ENCODE assay signal across 9 cellular contexts in the genomic region with DNA sequence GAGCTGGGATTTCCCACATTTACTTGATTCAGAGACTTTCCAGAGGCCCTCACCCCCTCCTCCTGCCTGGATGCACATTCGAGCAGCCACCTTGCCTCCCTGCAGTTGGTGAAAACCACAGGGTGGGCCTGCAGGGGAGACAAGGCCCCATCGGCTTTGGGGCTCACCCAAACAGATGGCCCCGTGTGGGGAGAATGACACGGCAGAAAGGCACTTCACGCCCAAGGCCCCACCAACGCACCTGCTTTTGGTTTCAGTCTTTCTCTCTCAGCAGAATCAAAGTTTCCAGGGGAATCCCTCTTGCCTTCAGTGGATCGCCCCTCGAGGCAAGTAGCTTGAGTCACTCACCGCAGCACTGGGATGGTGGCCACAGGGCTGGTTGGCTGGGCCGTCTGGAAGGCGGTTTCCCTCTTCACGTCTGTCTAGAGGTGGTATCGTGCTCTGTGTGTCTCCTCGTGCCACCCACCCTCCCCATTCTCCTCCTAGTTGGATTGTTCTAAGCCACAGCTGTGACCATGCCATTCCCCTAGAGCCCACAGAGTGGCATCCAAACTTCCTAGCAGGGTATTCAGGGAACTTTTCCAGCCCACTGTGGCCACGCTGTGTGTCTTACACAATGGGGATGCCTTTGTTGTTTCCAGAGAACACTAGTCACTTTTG. TPM values are rescaled to one million over a fixed set of nuclear protein-coding genes. Genes with fewer than 3 reads are reported as not detected.
DNase-seq lines count a peak whose midpoint lies in the region; ATAC-seq lines count a peak whose summit lies in the region.
"Had no signal": no experiment of that assay in that cellular context is flagged by ENCODE, and none has a peak within 500 bp of the region (broad histone marks: within the 10 kb centered on the region; RNA-seq: fewer than 3 reads in every experiment).

No MANE protein-coding gene starts in this region.

- H3K36me3 Mint-ChIP-seq in central memory CD8-positive, alpha-beta T cell (ENCODE audit: insufficient read depth), result peaks cover 2% of the 10 kb centered on the region

- peaks cover 17% of the 10 kb centered on the region for H3K4me1 Mint-ChIP-seq in central memory CD8-positive, alpha-beta T cell

- H3K27me3 Mint-ChIP-seq in central memory CD8-positive, alpha-beta T cell, result no peaks in the 10 kb centered on the region

- H3K27ac Mint-ChIP-seq in central memory CD8-positive, alpha-beta T cell (ENCODE audit: low read depth), result peak overlapping the region; percentile 83

- DNase-seq in T1000 (lab: John Stamatoyannopoulos, UW) (peak; percentile 83), kidney tubule cell (ENCODE audit: low spot score) (no peak), NCI-H226 (no peak), left lobe of liver (ENCODE audit: low spot score) (no peak)
- DNase-seq in central memory CD8-positive, alpha-beta T cell (ENCODE audit: low spot score in 2 of 2), result peak; percentile 16 to 53
- peak in 2 of 3 donors; percentile 11 to 62 for DNase-seq in stimulated activated CD4-positive, alpha-beta T cell treated with anti-CD3 and anti-CD28 coated beads, TNF-alpha, amount 100 ng/mL, for 1 hour (ENCODE audit: low read depth in 3 of 3, low spot score in 1 of 3)

- ATAC-seq in GM18519 (IDR thresholded peaks at IDR 0.05; ENCODE audit: low FRiP score, unreplicated experiment) (peak; percentile 78), HG02884 (IDR thresholded peaks at IDR 0.05; ENCODE audit: unreplicated experiment) (peak; percentile 81), left lobe of liver (no peak)
- peak; percentile 89 for ATAC-seq in central memory CD8-positive, alpha-beta T cell (replicated peaks; ENCODE audit: extremely low read depth, poor library complexity, severe bottlenecking)
- ATAC-seq: Panc1 had no signal

- H3K9me3 Mint-ChIP-seq in central memory CD8-positive, alpha-beta T cell, result no peaks in the 10 kb centered on the region

- H3K4me3 Mint-ChIP-seq in central memory CD8-positive, alpha-beta T cell, result peak overlapping the region; percentile 59

RNA-seq across cellular contexts. Expression of a gene that starts 31.8 kb away (rescaled TPM):
- 170 TPM for total RNA-seq in left lobe of liver

RNA-seq across cellular contexts. Expression of a gene that starts 32.2 kb away (rescaled TPM):
- total RNA-seq in left lobe of liver, result 29.1 TPM

Comparison
In these comparisons a context has a peak if more than half of its experiments do, and no peak if none do; other contexts are left out.
1. DNase-seq: peak in T1000 (single experiment), central memory CD8-positive, alpha-beta T cell (2 of 2) and stimulated activated CD4-positive, alpha-beta T cell treated with anti-CD3 and anti-CD28 coated beads, TNF-alpha, amount 100 ng/mL, for 1 hour (2 of 3); none in kidney tubule cell (single experiment), NCI-H226 (single experiment) and left lobe of liver (single experiment).